8 cellular contexts compared by ENCODE assay signal in genomic region chr12:100199347-100200136, GRCh38. TPM values are rescaled to one million over a fixed set of nuclear protein-coding genes. Genes with fewer than 3 reads are reported as not detected.
DNase-seq lines count a peak whose midpoint lies in the region; ATAC-seq and TF ChIP-seq lines count a peak whose summit lies in the region.

No MANE protein-coding gene starts in this region.

- H3K36me3 ChIP-seq in OCI-LY7 (ENCODE audit: insufficient read depth, low read length) (peaks cover 25% of the 10 kb centered on the region), thyroid gland (no peaks in the 10 kb centered on the region)

- H3K9me3 ChIP-seq in OCI-LY7 (ENCODE audit: low read length) (no peaks in the 10 kb centered on the region), thyroid gland (no peaks in the 10 kb centered on the region)

- DNase-seq in COLO829 (ENCODE audit: low spot score), result peak; percentile 8
- DNase-seq in OCI-LY7 (ENCODE audit: low spot score), result peak; percentile 86
- DNase-seq in activated T-cell treated with anti-CD3 and anti-CD28 coated beads, Interleukin-2, amount 50 U/mL, for 72 hours, result peak; percentile 86 to 88
- peak; percentile 7 to 48 for DNase-seq in foreskin fibroblast
- DNase-seq in omental fat pad (ENCODE audit: low spot score), result peak; percentile 31
- DNase-seq in thyroid gland, result peak; percentile 90

- no peaks in the 10 kb centered on the region for H3K27me3 ChIP-seq in thyroid gland

- WGBS in thyroid gland, 2 donors, result 1 to 5% methylated on average over 8 to 24 of the region's 78 CpGs

- 0 out of 2 replicates have a peak, but pooled peaks cover 4% of the 10 kb centered on the region for H4K20me1 ChIP-seq in OCI-LY7 (ENCODE audit: insufficient read depth, low read length)

- peak in 1 of 2 donors; percentile 16 for TF ChIP-seq POLR2A in thyroid gland (IDR thresholded peaks at IDR 0.05)

- BruUV-seq in OCI-LY7 (replicated peaks; lab: Mats Ljungman, UMichigan), result no TSS peak

- no peaks in the 10 kb centered on the region for H3K9me3 Mint-ChIP-seq in activated T-cell treated with anti-CD3 and anti-CD28 coated beads, Interleukin-2, amount 50 U/mL, for 72 hours

- peak overlapping the region; percentile 99 for H3K27ac Mint-ChIP-seq in activated T-cell treated with anti-CD3 and anti-CD28 coated beads, Interleukin-2, amount 50 U/mL, for 72 hours

- H3K27me3 Mint-ChIP-seq in activated T-cell treated with anti-CD3 and anti-CD28 coated beads, Interleukin-2, amount 50 U/mL, for 72 hours (ENCODE audit: low read depth), result no peaks in the 10 kb centered on the region

- TF ChIP-seq CTCF in OCI-LY7 (conservative IDR thresholded peaks at IDR 0.05; ENCODE audit: low read length) (no peak), foreskin fibroblast (IDR thresholded peaks at IDR 0.05; ENCODE audit: low read depth, low read length) (no peak), omental fat pad (IDR thresholded peaks at IDR 0.05) (no peak), thyroid gland (IDR thresholded peaks at IDR 0.05) (no peak)

- POLR2A ChIA-PET in OCI-LY7 (lab: Charles Lee), result interaction anchor here (0.7 to 3.3 kb wide), 2 partner anchors 9 to 68 kb away, joined by 3 to 11 read pairs; partner anchors contain the start of genes DEPDC4 and SCYL2

- H3K79me2 ChIP-seq in OCI-LY7 (ENCODE audit: insufficient read depth, low read depth, low read length), result peaks cover 40% of the 10 kb centered on the region

- H3K36me3 Mint-ChIP-seq in activated T-cell treated with anti-CD3 and anti-CD28 coated beads, Interleukin-2, amount 50 U/mL, for 72 hours (ENCODE audit: insufficient read depth in 2 of 2), result peaks cover 9 to 12% of the 10 kb centered on the region in 2 donors

- ATAC-seq in GM19463 (IDR thresholded peaks at IDR 0.05; ENCODE audit: unreplicated experiment) (peak; percentile 76), HG03571 (IDR thresholded peaks at IDR 0.05; ENCODE audit: unreplicated experiment) (peak; percentile 73), omental fat pad (ENCODE audit: low FRiP score) (peak; percentile 71)
- ATAC-seq in activated T-cell treated with anti-CD3 and anti-CD28 coated beads, Interleukin-2, amount 50 U/mL, for 72 hours (replicated peaks in 1 of 2), result peak; percentile 82

- intact Hi-C loops in OCI-LY7 (cut with micrococcal nuclease; ENCODE audit: unreplicated experiment) (loop anchor here (1.0 to 5.0 kb wide), 2 partner anchors 57 to 68 kb away; partner anchors contain the start of genes BLTP3B, DEPDC4 and SCYL2), thyroid gland (cut with DNase I) (loop anchor here (10.0 kb wide), 1 partner anchor 55 kb away; the partner anchor contains the start of gene BLTP3B)

- H3K27ac ChIP-seq in OCI-LY7 (ENCODE audit: low read depth, low read length, poor library complexity, severe bottlenecking), result peak overlapping the region; percentile 69
- peak overlapping the region; percentile 41 to 87 (median 61) for H3K27ac ChIP-seq in thyroid gland

- H3K4me2 ChIP-seq in OCI-LY7 (ENCODE audit: low read length), result peak overlapping the region; percentile 83

- H3K4me1 ChIP-seq in OCI-LY7 (ENCODE audit: insufficient read depth, low read length, poor library complexity, severe bottlenecking), result peaks cover 30% of the 10 kb centered on the region
- H3K4me1 ChIP-seq in thyroid gland, result peaks cover 10 to 16% of the 10 kb centered on the region in 2 donors

- no peaks in the 10 kb centered on the region for H3K9me2 ChIP-seq in OCI-LY7 (ENCODE audit: insufficient read depth, low read length)

- peaks cover 52% of the 10 kb centered on the region for H3K4me1 Mint-ChIP-seq in activated T-cell treated with anti-CD3 and anti-CD28 coated beads, Interleukin-2, amount 50 U/mL, for 72 hours (ENCODE audit: low read depth)

- H2AFZ ChIP-seq in OCI-LY7 (ENCODE audit: low read length), result peak overlapping the region; percentile 95

- CTCF ChIA-PET in OCI-LY7 (lab: Charles Lee; ENCODE audit: unreplicated experiment), result no interaction called here

- peak overlapping the region; percentile 89 for H3K4me3 ChIP-seq in OCI-LY7 (ENCODE audit: low read depth, low read length, poor library complexity, severe bottlenecking)
- peak overlapping the region; percentile 70 to 93 for H3K4me3 ChIP-seq in foreskin fibroblast (ENCODE audit: low read depth in 1 of 2, low read length in 2 of 2)
- H3K4me3 ChIP-seq in thyroid gland (replicated peaks in 1 of 3), result peak overlapping the region; percentile 16 to 71 (median 20)

- peak overlapping the region; percentile 91 to 100 for H3K4me3 Mint-ChIP-seq in activated T-cell treated with anti-CD3 and anti-CD28 coated beads, Interleukin-2, amount 50 U/mL, for 72 hours

RNA-seq across cellular contexts. Expression of gene ACTR6, which starts 1.1 kb away (rescaled TPM):
- 14.6 and 22.2 TPM in 2 replicates for total RNA-seq in OCI-LY7 (2014; rRNA removed; shearing (Covaris generic))
- total RNA-seq in OCI-LY7 (2022) (35.2 and 37.6 TPM in 2 replicates), omental fat pad (10 to 100 TPM in 3 of 4 donors, 1 to 10 TPM in 1; 9.5 to 14.3 (median 11.6) TPM), thyroid gland (10 to 100 TPM; 14.4 to 18.8 (median 16.7) TPM)
- 10 to 100 TPM; 32.7 to 37.1 TPM for total RNA-seq in activated T-cell treated with anti-CD3 and anti-CD28 coated beads, Interleukin-2, amount 50 U/mL, for 72 hours

RNA-seq across cellular contexts. Expression of gene BLTP3B, which starts 56.9 kb away (rescaled TPM):
- total RNA-seq in OCI-LY7 (2014; rRNA removed; shearing (Covaris generic)), result 11.6 and 18.9 TPM in 2 replicates
- 20.2 and 23.2 TPM in 2 replicates for total RNA-seq in OCI-LY7 (2022)
- total RNA-seq in activated T-cell treated with anti-CD3 and anti-CD28 coated beads, Interleukin-2, amount 50 U/mL, for 72 hours, result 10 to 100 TPM; 44.7 to 48.9 TPM
- 10 to 100 TPM; 29.5 to 34.5 (median 33.9) TPM for total RNA-seq in omental fat pad
- total RNA-seq in thyroid gland, result 10 to 100 TPM; 27.5 to 41.0 (median 38.9) TPM

Comparison
In these comparisons a context has a peak if more than half of its experiments do, and no peak if none do; other contexts are left out.
1. Peak in every context shown above with its lines: DNase-seq, ATAC-seq, H3K4me3 ChIP-seq and H3K27ac ChIP-seq.
2. DNase-seq: peak in every context shown above with its lines; median percentile 90 in thyroid gland; 87 in activated T-cell treated with anti-CD3 and anti-CD28 coated beads, Interleukin-2, amount 50 U/mL, for 72 hours; 86 in OCI-LY7; 31 in omental fat pad; 28 in foreskin fibroblast; 8 in COLO829.
3. H3K4me3 ChIP-seq: peak in every context shown above with its lines; median percentile 89 in OCI-LY7; 82 in foreskin fibroblast; 20 in thyroid gland.